ENCODE assay signal across 17 cellular contexts in genomic region chr10:3797750-3798149, GRCh38.
"Had no signal": no experiment of that assay in that cellular context is flagged by ENCODE, and none has a peak within 500 bp of the region (broad histone marks: within the 10 kb centered on the region; RNA-seq: fewer than 3 reads in every experiment).

No MANE protein-coding gene starts in this region.

- H3K4me1 Mint-ChIP-seq: neural progenitor cell had no signal

- H3K27me3 Mint-ChIP-seq: activated B cell treated with CpG ODN at 0.5 μM for 24 hours, naive B cell had no signal

- H3K36me3 Mint-ChIP-seq: immature natural killer cell, naive B cell had no signal

- H3K27ac ChIP-seq: cardiac muscle cell, neural progenitor cell, prostate gland, SK-N-MC, upper lobe of right lung had no signal

- DNase-seq: activated B cell treated with CpG ODN at 0.5 μM for 24 hours; activated CD4-positive, alpha-beta T cell treated with anti-CD3 and anti-CD28 coated beads, Interleukin-2, amount 50 U/mL, for 4 hours; activated naive CD4-positive, alpha-beta T cell treated with Interleukin-2 at 50 U/mL for 16 hours; amniotic stem cell; dermis blood vessel endothelial cell; immature natural killer cell; left ventricle myocardium superior; mucosa of descending colon; naive B cell; right cardiac atrium; stimulated activated CD4-positive, alpha-beta T cell treated with anti-CD3 and anti-CD28 coated beads, Interleukin-15, amount 100 ng/mL, for 24 hours; stimulated activated CD4-positive, alpha-beta T cell treated with anti-CD3 and anti-CD28 coated beads, Interleukin-2, amount 100 ng/mL, for 48 hours; upper lobe of right lung had no signal

- H3K4me1 ChIP-seq: neural progenitor cell, prostate gland, upper lobe of right lung had no signal

- H3K4me2 ChIP-seq: neural progenitor cell had no signal

- H3K4me3 Mint-ChIP-seq: activated B cell treated with CpG ODN at 0.5 μM for 24 hours, immature natural killer cell, naive B cell, neural progenitor cell had no signal

- H3K36me3 ChIP-seq: cardiac muscle cell, neural progenitor cell, prostate gland, upper lobe of right lung had no signal

- ATAC-seq: left ventricle myocardium superior, mucosa of descending colon, right cardiac atrium, upper lobe of right lung had no signal

- H3K27me3 ChIP-seq: cardiac muscle cell, neural progenitor cell, upper lobe of right lung had no signal

- H2AFZ ChIP-seq: neural progenitor cell had no signal

- H3K27ac Mint-ChIP-seq: neural progenitor cell had no signal

- H3K9me3 ChIP-seq: mucosa of descending colon, prostate gland, upper lobe of right lung had no signal

- H3K9me3 Mint-ChIP-seq: activated B cell treated with CpG ODN at 0.5 μM for 24 hours had no signal

- H3K9ac ChIP-seq: neural progenitor cell had no signal

- H3K4me3 ChIP-seq: cardiac muscle cell, mucosa of descending colon, neural progenitor cell, prostate gland, SK-N-MC, upper lobe of right lung had no signal
